In the genomic region with DNA sequence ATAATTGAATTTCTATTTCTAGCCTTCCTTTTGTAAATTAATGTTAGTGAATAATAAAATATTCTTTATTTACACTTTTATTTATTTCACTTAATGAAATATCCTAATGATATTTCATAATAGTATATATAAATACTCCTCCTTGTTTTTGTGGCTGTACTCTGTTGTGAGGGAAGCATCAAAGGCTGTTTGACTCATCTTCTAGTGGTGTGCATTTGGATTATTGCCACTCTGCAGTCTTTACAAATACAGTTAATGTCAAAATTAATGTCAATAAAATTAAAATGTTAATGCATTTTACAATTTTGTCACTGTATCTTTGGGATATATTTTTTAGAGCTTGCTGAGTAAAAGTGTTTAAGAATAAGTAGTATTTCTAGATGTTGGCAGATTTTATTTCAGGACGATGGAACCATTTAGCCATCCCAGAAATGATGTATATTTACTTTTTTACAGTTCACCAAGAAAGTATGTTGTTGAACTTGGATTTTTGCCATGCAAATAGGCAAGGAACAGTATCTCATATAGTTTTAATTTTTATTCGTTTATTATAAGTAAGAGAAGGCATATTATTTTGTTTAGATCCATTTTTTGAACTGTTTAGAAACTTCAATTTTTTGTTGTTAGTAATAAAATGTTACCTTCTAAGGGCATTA, we compare ENCODE assay signal across 24 cellular contexts.
A peak's percentile ranks its signal among the peaks of the same experiment; 100 is the strongest.
DNase-seq lines count a peak whose midpoint lies in the region; ATAC-seq, FAIRE-seq and TF ChIP-seq lines count a peak whose summit lies in the region.
"Had no signal": no experiment of that assay in that cellular context is flagged by ENCODE, and none has a peak within 500 bp of the region (broad histone marks: within the 10 kb centered on the region; RNA-seq: fewer than 3 reads in every experiment).

No MANE protein-coding gene starts in this region.

- ATAC-seq in GM21381 (IDR thresholded peaks at IDR 0.05; ENCODE audit: unreplicated experiment): no peak
- no peak for ATAC-seq in upper lobe of left lung (ENCODE audit: low FRiP score in 2 of 2)
- no peak for ATAC-seq in GM21526 (IDR thresholded peaks at IDR 0.05; ENCODE audit: low FRiP score, unreplicated experiment)
- ATAC-seq: CD8-positive, alpha-beta T cell had no signal

- H3K4me3 ChIP-seq in bronchial epithelial cell (ENCODE audit: low read depth, low read length): no peak overlapping the region
- no peak overlapping the region for H3K4me3 ChIP-seq in fibroblast of mammary gland (ENCODE audit: control insufficient read depth, low read depth, low read length)
- no peak overlapping the region for H3K4me3 ChIP-seq in upper lobe of left lung
- H3K4me3 ChIP-seq: HAP-1 had no signal

- H3K9me3 ChIP-seq in upper lobe of left lung: no peaks in the 10 kb centered on the region
- H3K9me3 ChIP-seq: Caco-2, HAP-1 had no signal

- FAIRE-seq in bronchial epithelial cell (lab: Jason Lieb, UNC): no peak

- H3K27ac ChIP-seq in 22Rv1: peak overlapping the region; percentile 37
- no peak overlapping the region for H3K27ac ChIP-seq in upper lobe of left lung
- H3K27ac ChIP-seq: RWPE1 had no signal

- 55 to 58% methylated on average over 2 of the region's 2 CpGs for WGBS in upper lobe of left lung, 2 donors

- TF ChIP-seq CTCF in 22Rv1 (IDR thresholded peaks at IDR 0.05): no peak
- TF ChIP-seq CTCF in bronchial epithelial cell (IDR thresholded peaks at IDR 0.05; ENCODE audit: insufficient read depth, low read length, severe bottlenecking): no peak
- no peak for TF ChIP-seq CTCF in fibroblast of mammary gland (conservative IDR thresholded peaks at IDR 0.05; ENCODE audit: control insufficient read depth, insufficient read depth, low read depth, low read length)
- no peak for TF ChIP-seq CTCF in upper lobe of left lung (IDR thresholded peaks at IDR 0.05)

- no peaks in the 10 kb centered on the region for H3K27me3 ChIP-seq in bronchial epithelial cell (ENCODE audit: control insufficient read depth, insufficient read depth, low read length)
- H3K27me3 ChIP-seq in upper lobe of left lung: no peaks in the 10 kb centered on the region

- DNase-seq in HCEC 1CT (peak; percentile 17), bronchial epithelial cell (ENCODE audit: low read depth) (peak; percentile 17), fibroblast of mammary gland (ENCODE audit: low read depth) (peak; percentile 3), upper lobe of left lung (no peak)
- DNase-seq: C1 segment of cervical spinal cord; Caco-2; CD8-positive, alpha-beta T cell; DMS 273 treated with DMSO at 0.1 percent for 48 hours; DND-41; GOT3; IMR-90; KG1; NCI-H1092; NCI-H1417 treated with DMSO at 0.1 percent for 48 hours; NCI-H1694 treated with DMSO at 0.1 percent for 48 hours; NCI-H2081; NCI-H2227 treated with DMSO at 0.1 percent for 48 hours; NCI-H526 treated with DMSO at 0.1 percent for 48 hours; SHP77 treated with DMSO at 0.1 percent for 48 hours had no signal

- TF ChIP-seq EP300 in upper lobe of left lung (IDR thresholded peaks at IDR 0.05): no peak

- H3K4me1 ChIP-seq in upper lobe of left lung: no peaks in the 10 kb centered on the region
- H3K4me1 ChIP-seq: Caco-2, HAP-1 had no signal

- H3K36me3 ChIP-seq in bronchial epithelial cell (ENCODE audit: control insufficient read depth, insufficient read depth, low read length) (no peaks in the 10 kb centered on the region), upper lobe of left lung (no peaks in the 10 kb centered on the region)
- H3K36me3 ChIP-seq: HAP-1 had no signal

- TF ChIP-seq POLR2A in upper lobe of left lung (IDR thresholded peaks at IDR 0.05): no peak

Comparison
In these comparisons a context has a peak if more than half of its experiments do, and no peak if none do; other contexts are left out.
1. DNase-seq: peak in HCEC 1CT (single experiment), bronchial epithelial cell (single experiment) and fibroblast of mammary gland (single experiment); none in upper lobe of left lung (0 of 2).